19 cellular contexts compared by ENCODE assay signal in the genomic region with DNA sequence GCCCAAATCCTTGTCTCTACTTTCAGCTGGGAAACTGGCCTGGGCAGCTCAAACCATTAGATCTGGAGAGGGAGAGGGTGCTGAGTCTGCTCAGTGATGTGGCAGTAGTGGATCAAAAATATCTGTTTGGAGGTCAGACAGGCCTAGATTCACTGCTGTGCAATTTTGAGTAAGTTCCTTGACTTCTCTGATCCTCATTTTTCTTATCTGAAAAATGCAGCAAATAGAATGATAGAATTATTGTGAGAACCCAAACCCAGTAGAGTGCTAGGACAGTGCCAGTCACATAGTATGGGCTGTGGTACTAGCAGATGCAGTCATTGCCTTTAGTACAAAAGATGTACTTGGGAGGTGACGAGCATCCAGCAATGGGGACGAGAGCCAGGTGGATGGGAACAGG. TPM values are rescaled to one million over a fixed set of nuclear protein-coding genes. Genes with fewer than 3 reads are reported as not detected.
"Had no signal": no experiment of that assay in that cellular context is flagged by ENCODE, and none has a peak within 500 bp of the region (broad histone marks: within the 10 kb centered on the region; RNA-seq: fewer than 3 reads in every experiment).

No MANE protein-coding gene starts in this region.

- H3K27me3 ChIP-seq: body of pancreas, sigmoid colon, tibial nerve had no signal

- H3K4me3 Mint-ChIP-seq: activated naive CD4-positive, alpha-beta T cell treated with anti-CD3 and anti-CD28 coated beads, Interleukin-2, amount 50 U/mL, for 24 hours; central memory CD8-positive, alpha-beta T cell; natural killer cell; stimulated activated naive CD8-positive, alpha-beta T cell treated with anti-CD3 and anti-CD28 coated beads, Interleukin-15, amount 100 ng/mL, for 72 hours had no signal

- H3K36me3 ChIP-seq: prostate gland had no signal

- H3K27ac ChIP-seq: body of pancreas had no signal

- H3K4me1 Mint-ChIP-seq: activated naive CD4-positive, alpha-beta T cell treated with anti-CD3 and anti-CD28 coated beads, Interleukin-2, amount 50 U/mL, for 24 hours; central memory CD8-positive, alpha-beta T cell; natural killer cell had no signal

- ATAC-seq: activated CD4-positive, CD25-positive, alpha-beta regulatory T cell treated with anti-CD3 and anti-CD28 coated beads, Interleukin-2, amount 50 U/mL, for 24 hours; body of pancreas; natural killer cell; stimulated activated naive CD8-positive, alpha-beta T cell treated with anti-CD3 and anti-CD28 coated beads, Interleukin-15, amount 100 ng/mL, for 72 hours had no signal

- H3K4me1 ChIP-seq: prostate gland had no signal

- H3K27me3 Mint-ChIP-seq: activated naive CD4-positive, alpha-beta T cell treated with anti-CD3 and anti-CD28 coated beads, Interleukin-2, amount 50 U/mL, for 24 hours; central memory CD8-positive, alpha-beta T cell; stimulated activated naive CD8-positive, alpha-beta T cell treated with anti-CD3 and anti-CD28 coated beads, Interleukin-15, amount 100 ng/mL, for 72 hours had no signal

- H3K27ac Mint-ChIP-seq: activated naive CD4-positive, alpha-beta T cell treated with anti-CD3 and anti-CD28 coated beads, Interleukin-2, amount 50 U/mL, for 24 hours; natural killer cell had no signal

- H3K4me3 ChIP-seq: body of pancreas, lung, prostate gland, sigmoid colon, tibial nerve had no signal

- H3K9me3 Mint-ChIP-seq: activated naive CD4-positive, alpha-beta T cell treated with anti-CD3 and anti-CD28 coated beads, Interleukin-2, amount 50 U/mL, for 24 hours; central memory CD8-positive, alpha-beta T cell; natural killer cell; stimulated activated naive CD8-positive, alpha-beta T cell treated with anti-CD3 and anti-CD28 coated beads, Interleukin-15, amount 100 ng/mL, for 72 hours had no signal

- H3K9me3 ChIP-seq: body of pancreas, prostate gland, sigmoid colon, tibial nerve had no signal

- DNase-seq: activated CD4-positive, alpha-beta T cell treated with anti-CD3 and anti-CD28 coated beads, Interleukin-2, amount 50 U/mL, for 4 hours; activated T-cell treated with anti-CD3 and anti-CD28 coated beads, Interleukin-2, amount 50 U/mL, for 1 hour; body of pancreas; erythroblast; hypothalamus; left cardiac atrium; natural killer cell; nucleus accumbens; stimulated activated CD4-positive, alpha-beta T cell treated with anti-CD3 and anti-CD28 coated beads, Interleukin-15, amount 100 ng/mL, for 24 hours; stimulated activated CD4-positive, alpha-beta T cell treated with anti-CD3 and anti-CD28 coated beads, Interleukin-4, amount 100 ng/mL, for 24 hours; stimulated activated naive CD8-positive, alpha-beta T cell treated with anti-CD3 and anti-CD28 coated beads, Interleukin-15, amount 100 ng/mL, for 72 hours had no signal

- H3K36me3 Mint-ChIP-seq: activated naive CD4-positive, alpha-beta T cell treated with anti-CD3 and anti-CD28 coated beads, Interleukin-2, amount 50 U/mL, for 24 hours; natural killer cell had no signal

RNA-seq across cellular contexts. Expression of a gene that starts 50.2 kb away (rescaled TPM):
- total RNA-seq: mononuclear cell had no signal
